20 cellular contexts compared by ENCODE assay signal in the genomic region with DNA sequence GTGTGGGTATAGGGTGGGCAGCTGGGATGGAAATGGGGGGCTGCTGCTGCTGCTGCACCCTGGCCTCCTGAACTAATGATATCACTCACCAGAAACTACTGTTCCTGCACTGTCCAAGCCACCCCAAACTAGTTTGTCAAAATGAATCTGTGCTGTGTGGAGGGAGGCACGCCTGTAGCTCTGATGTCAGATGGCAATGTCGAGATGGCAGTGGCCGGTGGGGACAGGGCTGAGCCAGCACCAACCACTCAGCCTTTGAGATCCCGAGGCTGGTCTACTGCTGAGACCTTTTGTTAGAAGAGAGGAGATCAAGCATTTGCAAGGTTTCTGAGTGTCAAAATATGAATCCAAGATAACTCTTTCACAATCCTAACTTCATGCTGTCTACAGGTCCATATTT. TPM values are rescaled to one million over a fixed set of nuclear protein-coding genes. Genes with fewer than 3 reads are reported as not detected.
A peak's percentile ranks its signal among the peaks of the same experiment; 100 is the strongest.
DNase-seq lines count a peak whose midpoint lies in the region; ATAC-seq and TF ChIP-seq lines count a peak whose summit lies in the region.
"Had no signal": no experiment of that assay in that cellular context is flagged by ENCODE, and none has a peak within 500 bp of the region (broad histone marks: within the 10 kb centered on the region; RNA-seq: fewer than 3 reads in every experiment).

No MANE protein-coding gene starts in this region.

- H3K4me1 ChIP-seq in DND-41 (ENCODE audit: insufficient read depth, low read length): peaks cover 72% of the 10 kb centered on the region
- H3K4me1 ChIP-seq: BE2C had no signal

- peak overlapping the region; percentile 81 for H3K9ac ChIP-seq in DND-41 (ENCODE audit: low read depth, low read length)
- H3K9ac ChIP-seq: GM23248 had no signal

- H3K9me3 Mint-ChIP-seq in activated CD4-positive, alpha-beta memory T cell treated with anti-CD3 and anti-CD28 coated beads for 36 hours: no peaks in the 10 kb centered on the region
- H3K9me3 Mint-ChIP-seq in HFFc6: no peaks in the 10 kb centered on the region
- H3K9me3 Mint-ChIP-seq: CD14-positive monocyte; CD4-positive, alpha-beta memory T cell had no signal

- H3K27ac Mint-ChIP-seq in activated CD4-positive, alpha-beta memory T cell treated with anti-CD3 and anti-CD28 coated beads for 36 hours: no peak overlapping the region
- H3K27ac Mint-ChIP-seq in HFFc6: no peak overlapping the region
- H3K27ac Mint-ChIP-seq: CD14-positive monocyte; CD4-positive, alpha-beta memory T cell had no signal

- peak overlapping the region; percentile 66 to 88 for H3K4me3 ChIP-seq in DND-41 (ENCODE audit: low read depth in 1 of 2, low read length in 2 of 2)
- peak overlapping the region; percentile 13 for H3K4me3 ChIP-seq in Jurkat, Clone E6-1 (ENCODE audit: low read length)
- H3K4me3 ChIP-seq: GM23248, HAP-1 had no signal

- DNase-seq in DND-41 (peak; percentile 81), mesenteric fat pad (ENCODE audit: low spot score) (peak; percentile 65), HFFc6 (no peak)
- DNase-seq in Jurkat, Clone E6-1 (ENCODE audit: low read depth, low spot score): no peak
- DNase-seq in activated CD4-positive, alpha-beta memory T cell treated with anti-CD3 and anti-CD28 coated beads for 36 hours: no peak
- no peak for DNase-seq in central memory CD4-positive, alpha-beta T cell
- DNase-seq: ACHN; BE2C; CD4-positive, alpha-beta memory T cell; DMS153; DMS79; GF-D8; GM23248; KBM-7 had no signal

- peaks cover 60% of the 10 kb centered on the region for H3K36me3 ChIP-seq in DND-41 (ENCODE audit: insufficient read depth, low read length)
- H3K36me3 ChIP-seq: BE2C, HAP-1 had no signal

- ATAC-seq in DND-41 (ENCODE audit: insufficient read depth, low read depth) (peak; percentile 56), GM21737 (IDR thresholded peaks at IDR 0.05; ENCODE audit: unreplicated experiment) (no peak)

- peaks cover 37% of the 10 kb centered on the region for H4K20me1 ChIP-seq in DND-41 (ENCODE audit: insufficient read depth, low read length)

- intact Hi-C loops in activated CD4-positive, alpha-beta memory T cell treated with anti-CD3 and anti-CD28 coated beads for 36 hours (cut with micrococcal nuclease): loop anchor here (2.0 kb wide), 1 partner anchor 104 kb away; no protein-coding TSS in a partner anchor

- H3K4me3 Mint-ChIP-seq in activated CD4-positive, alpha-beta memory T cell treated with anti-CD3 and anti-CD28 coated beads for 36 hours: no peak overlapping the region
- H3K4me3 Mint-ChIP-seq in HFFc6: no peak overlapping the region
- H3K4me3 Mint-ChIP-seq: CD14-positive monocyte; CD4-positive, alpha-beta memory T cell had no signal

- H3K9me3 ChIP-seq in DND-41 (ENCODE audit: insufficient read depth, low read length, severe bottlenecking): no peaks in the 10 kb centered on the region
- H3K9me3 ChIP-seq: BE2C, HAP-1 had no signal

- H3K4me2 ChIP-seq in DND-41 (ENCODE audit: insufficient read depth, low read length): peak overlapping the region; percentile 73

- H3K27me3 Mint-ChIP-seq in activated CD4-positive, alpha-beta memory T cell treated with anti-CD3 and anti-CD28 coated beads for 36 hours: peaks cover 47% of the 10 kb centered on the region
- peaks cover 23% of the 10 kb centered on the region for H3K27me3 Mint-ChIP-seq in HFFc6 (ENCODE audit: insufficient read depth)

- no peak overlapping the region for H2AFZ ChIP-seq in DND-41 (ENCODE audit: low read depth, low read length)
- H2AFZ ChIP-seq: GM23248 had no signal

- no peaks in the 10 kb centered on the region for H3K27me3 ChIP-seq in DND-41 (ENCODE audit: insufficient read depth, low read length, poor library complexity)
- H3K27me3 ChIP-seq: BE2C had no signal

- TF ChIP-seq CTCF in DND-41 (IDR thresholded peaks at IDR 0.05; ENCODE audit: borderline replicate concordance, extremely low read depth, low read length, poor library complexity, severe bottlenecking) (no peak), HFFc6 (IDR thresholded peaks at IDR 0.05) (no peak)

- peaks cover 5% of the 10 kb centered on the region for H3K36me3 Mint-ChIP-seq in activated CD4-positive, alpha-beta memory T cell treated with anti-CD3 and anti-CD28 coated beads for 36 hours
- no peaks in the 10 kb centered on the region for H3K36me3 Mint-ChIP-seq in HFFc6 (ENCODE audit: low read depth)
- H3K36me3 Mint-ChIP-seq: CD14-positive monocyte; CD4-positive, alpha-beta memory T cell had no signal

- CTCF ChIA-PET in activated CD4-positive, alpha-beta memory T cell treated with anti-CD3 and anti-CD28 coated beads for 36 hours (lab: Charles Lee): interaction anchor here (1.3 kb wide), 1 partner anchor 178 kb away, joined by 11 read pairs; no protein-coding TSS in a partner anchor

- H3K79me2 ChIP-seq in DND-41 (ENCODE audit: insufficient read depth, low read length): peaks cover 94% of the 10 kb centered on the region

- POLR2A ChIA-PET in activated CD4-positive, alpha-beta memory T cell treated with anti-CD3 and anti-CD28 coated beads for 36 hours (lab: Charles Lee): no interaction called here

- peaks cover 6% of the 10 kb centered on the region for H3K4me1 Mint-ChIP-seq in activated CD4-positive, alpha-beta memory T cell treated with anti-CD3 and anti-CD28 coated beads for 36 hours (ENCODE audit: low read depth)
- peaks cover 4% of the 10 kb centered on the region; the same call in 1 of the 2 replicates for H3K4me1 Mint-ChIP-seq in HFFc6 (ENCODE audit: low read depth)

- H3K27ac ChIP-seq in DND-41 (ENCODE audit: low read length): peak overlapping the region; percentile 92
- H3K27ac ChIP-seq: GM23248, HL-60 had no signal

RNA-seq across cellular contexts. Expression of gene RAG1, which starts 1.3 kb away (rescaled TPM):
- 0.17 TPM for polyA plus RNA-seq in Jurkat, Clone E6-1 (2012; ENCODE audit: insufficient read depth, insufficient read length)
- 0.35 TPM for total RNA-seq in mesenteric fat pad
- under 1 TPM; 0.29 to 0.41 TPM for total RNA-seq in activated CD4-positive, alpha-beta memory T cell treated with anti-CD3 and anti-CD28 coated beads for 36 hours
- under 1 TPM; 0.09 to 0.58 (median 0.29) TPM for total RNA-seq in HFFc6 (2021; fragmentation: NEBNext Ultra II Directional; extraction: Animal tissue kit (Norgen Biotek cat#: 25700))

RNA-seq across cellular contexts. Expression of gene IFTAP, which starts 25.2 kb away (rescaled TPM):
- polyA plus RNA-seq in Jurkat, Clone E6-1 (2012; ENCODE audit: insufficient read depth, insufficient read length): not detected
- total RNA-seq in mesenteric fat pad: 11.3 TPM
- total RNA-seq in activated CD4-positive, alpha-beta memory T cell treated with anti-CD3 and anti-CD28 coated beads for 36 hours: 1 to 10 TPM; 2.7 to 3.0 TPM
- 10 to 100 TPM; 14.3 to 22.2 (median 18.4) TPM for total RNA-seq in HFFc6 (2021; fragmentation: NEBNext Ultra II Directional; extraction: Animal tissue kit (Norgen Biotek cat#: 25700))

RNA-seq across cellular contexts. Expression of gene RAG2, which starts 28.9 kb away (rescaled TPM):
- polyA plus RNA-seq in Jurkat, Clone E6-1 (2012; ENCODE audit: insufficient read depth, insufficient read length): not detected
- total RNA-seq in mesenteric fat pad: not detected
- total RNA-seq in activated CD4-positive, alpha-beta memory T cell treated with anti-CD3 and anti-CD28 coated beads for 36 hours: not detected
- total RNA-seq in HFFc6 (2021; fragmentation: NEBNext Ultra II Directional; extraction: Animal tissue kit (Norgen Biotek cat#: 25700)): not detected
- total RNA-seq: CD4-positive, alpha-beta memory T cell; GM23248; H4; HT1080 had no signal
- polyA plus RNA-seq: CD14-positive monocyte; CD4-positive, alpha-beta memory T cell; GM23248 had no signal

RNA-seq across cellular contexts. Expression of gene TRAF6, which starts 59.0 kb away (rescaled TPM):
- 8.4 TPM for polyA plus RNA-seq in Jurkat, Clone E6-1 (2012; ENCODE audit: insufficient read depth, insufficient read length)
- 13.4 TPM for total RNA-seq in mesenteric fat pad
- 10 to 100 TPM; 12.0 to 12.1 TPM for total RNA-seq in activated CD4-positive, alpha-beta memory T cell treated with anti-CD3 and anti-CD28 coated beads for 36 hours
- total RNA-seq in HFFc6 (2021; fragmentation: NEBNext Ultra II Directional; extraction: Animal tissue kit (Norgen Biotek cat#: 25700)): 1 to 10 TPM; 7.9 to 9.5 (median 8.3) TPM

Comparison
In these comparisons a context has a peak if more than half of its experiments do, and no peak if none do; other contexts are left out.
1. DNase-seq: peak in DND-41 (single experiment) and mesenteric fat pad (single experiment); none in Jurkat, Clone E6-1 (single experiment), activated CD4-positive, alpha-beta memory T cell treated with anti-CD3 and anti-CD28 coated beads for 36 hours (single experiment), central memory CD4-positive, alpha-beta T cell (single experiment) and HFFc6 (single experiment).